6 cellular contexts compared by ENCODE assay signal in genomic region chrX:48540480-48540879, GRCh38. TPM values are rescaled to one million over a fixed set of nuclear protein-coding genes. Genes with fewer than 3 reads are reported as not detected.
DNase-seq lines count a peak whose midpoint lies in the region; FAIRE-seq and TF ChIP-seq lines count a peak whose summit lies in the region.

No MANE protein-coding gene starts in this region.

- no peaks in the 10 kb centered on the region for H3K9me3 ChIP-seq in adipocyte (ENCODE audit: control insufficient read depth, low read length)
- H3K9me3 ChIP-seq in thyroid gland, result no peaks in the 10 kb centered on the region

- peaks cover 14% of the 10 kb centered on the region for H3K36me3 ChIP-seq in adipocyte (ENCODE audit: control insufficient read depth, insufficient read depth, low read length, severe bottlenecking)
- no peaks in the 10 kb centered on the region for H3K36me3 ChIP-seq in thyroid gland

- peak overlapping the region; percentile 88 for H3K4me3 ChIP-seq in adipocyte (ENCODE audit: low read length)
- H3K4me3 ChIP-seq in thyroid gland (replicated peaks in 1 of 3), result peak overlapping the region in 1 of 3 donors; percentile 50

- 76 to 83% methylated on average over 7 of the region's 7 CpGs for WGBS in thyroid gland, 2 donors

- H3K27me3 Mint-ChIP-seq in nephron progenitor cell (ENCODE audit: low read depth, poor library complexity), result peaks cover 2% of the 10 kb centered on the region

- peaks cover 44% of the 10 kb centered on the region for H3K36me3 Mint-ChIP-seq in nephron progenitor cell (ENCODE audit: low read depth)

- no peaks in the 10 kb centered on the region for H3K27me3 ChIP-seq in adipocyte (replicated peaks; ENCODE audit: control insufficient read depth, insufficient read depth, low read length)
- H3K27me3 ChIP-seq in thyroid gland, result no peaks in the 10 kb centered on the region

- H3K27ac Mint-ChIP-seq in nephron progenitor cell, result no peak overlapping the region

- DNase-seq in GM12892 (ENCODE audit: insufficient read length) (no peak), adipocyte (ENCODE audit: low read depth) (no peak), nephron progenitor cell (no peak), activated gamma-delta T cell (lab: John Stamatoyannopoulos, UW) (no peak), thyroid gland (no peak)
- DNase-seq in central memory CD4-positive, alpha-beta T cell, result no peak

- H3K4me3 Mint-ChIP-seq in nephron progenitor cell, result peak overlapping the region; percentile 88

- H3K4me1 ChIP-seq in adipocyte (ENCODE audit: control insufficient read depth, insufficient read depth, low read length) (peaks cover 16% of the 10 kb centered on the region), thyroid gland (peaks cover 6% of the 10 kb centered on the region in 2 donors)

- intact Hi-C loops in thyroid gland (cut with DNase I), result no loop called here

- peaks cover 11% of the 10 kb centered on the region for H3K4me1 Mint-ChIP-seq in nephron progenitor cell

- H3K9ac ChIP-seq in adipocyte (ENCODE audit: low read length), result peak overlapping the region; percentile 87

- peaks cover 42% of the 10 kb centered on the region for H3K9me3 Mint-ChIP-seq in nephron progenitor cell

- H3K27ac ChIP-seq in thyroid gland, result peak overlapping the region in 1 of 3 donors; percentile 89

- TF ChIP-seq CTCF in nephron progenitor cell (IDR thresholded peaks at IDR 0.05) (no peak), thyroid gland (IDR thresholded peaks at IDR 0.05) (no peak)

- no peak for TF ChIP-seq POLR2A in GM12892 (IDR thresholded peaks at IDR 0.05; ENCODE audit: low read depth, low read length)
- no peak for TF ChIP-seq POLR2A in thyroid gland (IDR thresholded peaks at IDR 0.05)

- peak; percentile 73 for FAIRE-seq in GM12892 (lab: Jason Lieb, UNC)

RNA-seq across cellular contexts. Expression of gene TBC1D25, which starts 1.0 kb away (rescaled TPM):
- 7.4 TPM for polyA plus RNA-seq in GM12892 (2012; ENCODE audit: missing spikeins)
- 10 to 100 TPM in 3 of 4 donors, 1 to 10 TPM in 1; 9.4 to 16.5 (median 12.2) TPM for total RNA-seq in thyroid gland

RNA-seq across cellular contexts. Expression of gene EBP, which starts 18.9 kb away (rescaled TPM):
- polyA plus RNA-seq in GM12892 (2012; ENCODE audit: missing spikeins), result 105 TPM
- 10 to 100 TPM; 11.0 to 43.5 (median 35.5) TPM for total RNA-seq in thyroid gland

RNA-seq across cellular contexts. Expression of gene PORCN, which starts 31.7 kb away (rescaled TPM):
- polyA plus RNA-seq in GM12892 (2012; ENCODE audit: missing spikeins), result 5.9 TPM
- total RNA-seq in thyroid gland, result 10 to 100 TPM; 14.5 to 36.4 (median 21.4) TPM

RNA-seq across cellular contexts. Expression of gene RBM3, which starts 33.8 kb away (rescaled TPM):
- polyA plus RNA-seq in GM12892 (2012; ENCODE audit: missing spikeins), result 509 TPM
- 100 to 1,000 TPM; 122 to 250 (median 177) TPM for total RNA-seq in thyroid gland

RNA-seq across cellular contexts. Expression of gene WDR13, which starts 56.8 kb away (rescaled TPM):
- 49.5 TPM for polyA plus RNA-seq in GM12892 (2012; ENCODE audit: missing spikeins)
- 100 to 1,000 TPM; 134 to 181 (median 171) TPM for total RNA-seq in thyroid gland
